21 cellular contexts compared by ENCODE assay signal in the genomic region with DNA sequence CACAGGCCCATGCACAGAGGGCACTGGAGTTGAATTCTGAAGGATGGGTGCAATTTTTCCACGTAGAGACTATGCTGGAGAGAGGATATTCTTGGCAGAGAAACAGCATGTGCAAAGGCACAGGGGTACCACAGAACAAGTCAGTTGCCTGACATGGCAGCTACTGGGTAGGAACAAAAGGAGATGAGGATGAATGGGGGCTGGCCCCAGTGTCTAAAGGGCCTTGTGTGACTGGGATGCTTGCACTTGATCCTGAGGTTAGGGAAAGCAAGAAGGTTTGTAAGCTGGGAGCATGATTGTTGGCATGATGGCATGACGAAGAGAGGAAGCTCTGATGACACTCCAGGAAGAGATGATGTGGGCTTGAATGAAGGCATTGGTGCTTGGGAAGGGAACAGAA.
A peak's percentile ranks its signal among the peaks of the same experiment; 100 is the strongest.
DNase-seq lines count a peak whose midpoint lies in the region; ATAC-seq and TF ChIP-seq lines count a peak whose summit lies in the region.
"Had no signal": no experiment of that assay in that cellular context is flagged by ENCODE, and none has a peak within 500 bp of the region (broad histone marks: within the 10 kb centered on the region; RNA-seq: fewer than 3 reads in every experiment).

No MANE protein-coding gene starts in this region.

- no peak overlapping the region for H3K27ac ChIP-seq in right atrium auricular region
- H3K27ac ChIP-seq in rectal smooth muscle tissue (ENCODE audit: low read depth, low read length) = peak overlapping the region; percentile 93
- H3K27ac ChIP-seq: heart right ventricle, tibial artery had no signal

- H3K27me3 Mint-ChIP-seq in activated naive CD4-positive, alpha-beta T cell treated with anti-CD3 and anti-CD28 coated beads for 36 hours (ENCODE audit: low read depth) = no peaks in the 10 kb centered on the region
- H3K27me3 Mint-ChIP-seq in T-helper 2 cell treated with Interferon-gamma antibody and Interleukin-4, amounts not matched to agents 5 μg/mL and 100 μg/mL, for 36 hours (ENCODE audit: low read depth) = no peaks in the 10 kb centered on the region
- H3K27me3 Mint-ChIP-seq: activated naive CD8-positive, alpha-beta T cell had no signal

- peaks cover 6% of the 10 kb centered on the region for H3K4me1 Mint-ChIP-seq in activated naive CD4-positive, alpha-beta T cell treated with anti-CD3 and anti-CD28 coated beads for 36 hours (ENCODE audit: low read depth)
- H3K4me1 Mint-ChIP-seq in T-helper 2 cell treated with Interferon-gamma antibody and Interleukin-4, amounts not matched to agents 5 μg/mL and 100 μg/mL, for 36 hours (ENCODE audit: low read depth) = peaks cover 7% of the 10 kb centered on the region

- ATAC-seq in Right ventricle myocardium superior (ENCODE audit: poor library complexity) = no peak
- ATAC-seq in GM21367 (IDR thresholded peaks at IDR 0.05; ENCODE audit: unreplicated experiment) = no peak
- ATAC-seq: GM12878, heart right ventricle had no signal

- H3K27ac Mint-ChIP-seq in activated naive CD4-positive, alpha-beta T cell treated with anti-CD3 and anti-CD28 coated beads for 36 hours = no peak overlapping the region
- H3K27ac Mint-ChIP-seq in T-helper 2 cell treated with Interferon-gamma antibody and Interleukin-4, amounts not matched to agents 5 μg/mL and 100 μg/mL, for 36 hours = no peak overlapping the region
- H3K27ac Mint-ChIP-seq: activated naive CD8-positive, alpha-beta T cell; activated T-helper 1 cell treated with anti-CD3 and anti-CD28 coated beads, Interleukin-12 subunit alpha, Interleukin-12 subunit beta, Interleukin-2, Interleukin-4 antibody, amounts not matched to agents 30 ng/mL and 10 ng/mL and 1 ng/mL, durations not matched to agents 14 hours and 24 hours and 36 hours had no signal

- no peaks in the 10 kb centered on the region for H3K36me3 ChIP-seq in right atrium auricular region
- no peaks in the 10 kb centered on the region for H3K36me3 ChIP-seq in rectal smooth muscle tissue (ENCODE audit: control insufficient read depth, insufficient read depth, low read length)
- H3K36me3 ChIP-seq: heart right ventricle, tibial artery had no signal

- no peak overlapping the region for H3K4me3 Mint-ChIP-seq in activated naive CD4-positive, alpha-beta T cell treated with anti-CD3 and anti-CD28 coated beads for 36 hours
- no peak overlapping the region for H3K4me3 Mint-ChIP-seq in T-helper 2 cell treated with Interferon-gamma antibody and Interleukin-4, amounts not matched to agents 5 μg/mL and 100 μg/mL, for 36 hours
- H3K4me3 Mint-ChIP-seq: activated naive CD8-positive, alpha-beta T cell; activated T-helper 1 cell treated with anti-CD3 and anti-CD28 coated beads, Interleukin-12 subunit alpha, Interleukin-12 subunit beta, Interleukin-2, Interleukin-4 antibody, amounts not matched to agents 30 ng/mL and 10 ng/mL and 1 ng/mL, durations not matched to agents 14 hours and 24 hours and 36 hours had no signal

- DNase-seq in right atrium auricular region (ENCODE audit: low spot score) = peak; percentile 50
- no peak for DNase-seq in Right ventricle myocardium superior
- DNase-seq in islet precursor cell = peak; percentile 12
- no peak for DNase-seq in activated naive CD4-positive, alpha-beta T cell treated with anti-CD3 and anti-CD28 coated beads for 36 hours
- DNase-seq in T-helper 2 cell treated with Interferon-gamma antibody and Interleukin-4, amounts not matched to agents 5 μg/mL and 100 μg/mL, for 36 hours (ENCODE audit: low spot score) = no peak
- DNase-seq in NCI-H226 = no peak
- DNase-seq: heart right ventricle; midbrain; NCI-H1092; NCI-H1930; NCI-H2227 treated with DMSO at 0.1 percent for 48 hours; NCI-H774; OCI-M1; stimulated activated naive CD4-positive, alpha-beta T cell treated with Interleukin-2 at 50 U/mL for 16 hours had no signal

- H3K9me3 Mint-ChIP-seq in activated naive CD4-positive, alpha-beta T cell treated with anti-CD3 and anti-CD28 coated beads for 36 hours = no peaks in the 10 kb centered on the region
- H3K9me3 Mint-ChIP-seq in T-helper 2 cell treated with Interferon-gamma antibody and Interleukin-4, amounts not matched to agents 5 μg/mL and 100 μg/mL, for 36 hours = no peaks in the 10 kb centered on the region
- H3K9me3 Mint-ChIP-seq: activated T-helper 1 cell treated with anti-CD3 and anti-CD28 coated beads, Interleukin-12 subunit alpha, Interleukin-12 subunit beta, Interleukin-2, Interleukin-4 antibody, amounts not matched to agents 30 ng/mL and 10 ng/mL and 1 ng/mL, durations not matched to agents 14 hours and 24 hours and 36 hours had no signal

- no peak for TF ChIP-seq CTCF in right atrium auricular region (IDR thresholded peaks at IDR 0.05)

- H3K9ac ChIP-seq in rectal smooth muscle tissue (ENCODE audit: low read length) = no peak overlapping the region

- H3K4me1 ChIP-seq in right atrium auricular region = peaks cover 0 to 42% of the 10 kb centered on the region in 2 donors
- H3K4me1 ChIP-seq in rectal smooth muscle tissue (ENCODE audit: control insufficient read depth, insufficient read depth, low read length) = peaks cover 63% of the 10 kb centered on the region

- H3K36me3 Mint-ChIP-seq in activated naive CD4-positive, alpha-beta T cell treated with anti-CD3 and anti-CD28 coated beads for 36 hours (ENCODE audit: low read depth) = no peaks in the 10 kb centered on the region
- H3K36me3 Mint-ChIP-seq in T-helper 2 cell treated with Interferon-gamma antibody and Interleukin-4, amounts not matched to agents 5 μg/mL and 100 μg/mL, for 36 hours (ENCODE audit: low read depth) = no peaks in the 10 kb centered on the region

- H3K4me3 ChIP-seq in right atrium auricular region = no peak overlapping the region
- no peak overlapping the region for H3K4me3 ChIP-seq in rectal smooth muscle tissue (ENCODE audit: low read length)
- H3K4me3 ChIP-seq: GM12878, heart right ventricle, smooth muscle cell, tibial artery had no signal

- CTCF ChIA-PET in activated naive CD4-positive, alpha-beta T cell treated with anti-CD3 and anti-CD28 coated beads for 36 hours (lab: Charles Lee) = interaction anchor here (0.7 to 1.3 kb wide), 2 partner anchors 12 to 15 kb away, joined by 3 read pairs; no protein-coding TSS in a partner anchor

- no peaks in the 10 kb centered on the region for H3K27me3 ChIP-seq in right atrium auricular region
- no peaks in the 10 kb centered on the region for H3K27me3 ChIP-seq in rectal smooth muscle tissue (ENCODE audit: control insufficient read depth, insufficient read depth, low read length)
- H3K27me3 ChIP-seq: heart right ventricle, tibial artery had no signal

- no peaks in the 10 kb centered on the region for H3K9me3 ChIP-seq in right atrium auricular region
- H3K9me3 ChIP-seq: heart right ventricle, tibial artery had no signal

- intact Hi-C loops in Right ventricle myocardium superior (cut with DNase I) = no loop called here
- intact Hi-C loops in activated naive CD4-positive, alpha-beta T cell treated with anti-CD3 and anti-CD28 coated beads for 36 hours (cut with micrococcal nuclease) = no loop called here

Comparison
In these comparisons a context has a peak if more than half of its experiments do, and no peak if none do; other contexts are left out.
1. DNase-seq: peak in right atrium auricular region (single experiment) and islet precursor cell (single experiment); none in Right ventricle myocardium superior (single experiment), activated naive CD4-positive, alpha-beta T cell treated with anti-CD3 and anti-CD28 coated beads for 36 hours (single experiment), T-helper 2 cell treated with Interferon-gamma antibody and Interleukin-4, amounts not matched to agents 5 μg/mL and 100 μg/mL, for 36 hours (single experiment) and NCI-H226 (single experiment).